In genomic region chr1:21628798-21629393, GRCh38 we compare ENCODE assay signal across 16 cellular contexts. TPM values are rescaled to one million over a fixed set of nuclear protein-coding genes. Genes with fewer than 3 reads are reported as not detected.
"Had no signal": no experiment of that assay in that cellular context is flagged by ENCODE, and none has a peak within 500 bp of the region (broad histone marks: within the 10 kb centered on the region; RNA-seq: fewer than 3 reads in every experiment).

No MANE protein-coding gene starts in this region.

- H3K27me3 ChIP-seq: testis had no signal

- H3K9me3 ChIP-seq: testis had no signal

- ATAC-seq: activated T-cell treated with anti-CD3 and anti-CD28 coated beads, Interleukin-2, amount 50 U/mL, for 4 hours; naive thymus-derived CD4-positive, alpha-beta T cell; stimulated activated naive CD8-positive, alpha-beta T cell treated with anti-CD3 and anti-CD28 coated beads, Interleukin-15, amount 100 ng/mL, for 72 hours had no signal

- FAIRE-seq: urothelium cell line had no signal

- H3K4me3 ChIP-seq: skin epidermis, testis had no signal

- DNase-seq: activated CD4-positive, alpha-beta memory T cell treated with anti-CD3 and anti-CD28 coated beads for 36 hours; activated gamma-delta T cell treated with Interleukin-2 at 50 U/mL for 16 hours; activated naive CD8-positive, alpha-beta T cell treated with anti-CD3 and anti-CD28 coated beads for 36 hours; activated T-cell treated with anti-CD3 and anti-CD28 coated beads, Interleukin-2, amount 50 U/mL, for 4 hours; anterior cingulate cortex; cerebellar nuclear complex; dermis blood vessel endothelial cell; endodermal cell; erythroblast; glutamatergic neuron; naive thymus-derived CD4-positive, alpha-beta T cell; stimulated activated CD4-positive, alpha-beta T cell treated with anti-CD3 and anti-CD28 coated beads, Interleukin-4, amount 100 ng/mL, for 4 hours; stimulated activated naive CD8-positive, alpha-beta T cell treated with anti-CD3 and anti-CD28 coated beads, Interleukin-15, amount 100 ng/mL, for 72 hours; testis had no signal

- H3K27ac ChIP-seq: skin epidermis, testis had no signal

RNA-seq across cellular contexts. Expression of gene RAP1GAP, which starts 40.3 kb away (rescaled TPM):
- polyA plus RNA-seq: naive thymus-derived CD4-positive, alpha-beta T cell had no signal
